Comparison of ENCODE assay signal across 8 cellular contexts in the genomic region with DNA sequence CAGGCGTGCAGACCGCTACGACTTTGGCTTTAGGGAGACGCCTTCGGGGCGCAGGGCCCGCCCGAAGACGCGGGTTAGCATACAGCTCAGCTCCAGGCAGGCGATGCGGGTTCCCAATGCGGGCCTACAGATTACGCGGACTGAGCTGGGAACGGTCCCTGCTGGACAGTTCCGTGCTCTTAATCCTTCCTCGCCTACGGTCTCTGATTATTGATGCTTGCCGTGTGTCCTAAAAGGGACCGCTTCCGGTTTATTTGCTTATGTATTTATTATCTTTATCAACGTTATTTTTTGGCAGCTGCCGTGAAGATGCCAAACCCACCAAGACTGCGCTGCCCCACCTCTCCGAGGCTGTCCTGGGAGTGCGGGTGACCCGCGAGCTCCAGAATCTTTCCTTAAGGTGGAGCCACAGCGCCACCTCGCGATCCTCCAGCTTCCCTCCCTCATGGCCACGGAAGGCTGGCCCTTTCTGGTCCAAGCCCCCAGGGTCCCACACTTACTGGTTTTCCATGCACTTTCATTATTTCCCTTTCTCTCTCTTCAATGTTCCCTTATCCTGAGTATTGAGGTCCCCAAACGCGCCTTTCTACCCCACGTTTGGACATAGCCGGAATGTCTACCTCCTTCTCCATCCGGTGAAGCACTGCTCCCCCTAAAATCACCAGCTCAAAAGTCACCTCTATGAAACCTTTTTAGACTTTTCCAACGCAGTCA. TPM values are rescaled to one million over a fixed set of nuclear protein-coding genes. Genes with fewer than 3 reads are reported as not detected.
DNase-seq lines count a peak whose midpoint lies in the region; ATAC-seq and TF ChIP-seq lines count a peak whose summit lies in the region.

No MANE protein-coding gene starts in this region.

- H3K4me3 ChIP-seq in AG09309 (ENCODE audit: control insufficient read depth, low read depth, low read length), result peak overlapping the region; percentile 41
- H3K4me3 ChIP-seq in epithelial cell of esophagus (ENCODE audit: low read length), result no peak overlapping the region

- peaks cover 43 to 55% of the 10 kb centered on the region in 2 donors for H3K4me1 Mint-ChIP-seq in stimulated activated naive B cell treated with anti-CD40 and anti-IgM and Interleukin-4, amounts not matched to agents 10 μg/mL and 1 μg/mL and 100 μg/mL, for 72 hours

- ATAC-seq in GM18858 (IDR thresholded peaks at IDR 0.05; ENCODE audit: unreplicated experiment), result peak; percentile 62
- peak; percentile 50 for ATAC-seq in HG03064 (IDR thresholded peaks at IDR 0.05; ENCODE audit: low read depth, unreplicated experiment)
- ATAC-seq in stimulated activated naive B cell treated with anti-CD40 and anti-IgM and Interleukin-4, amounts not matched to agents 10 μg/mL and 1 μg/mL and 100 μg/mL, for 72 hours (replicated peaks), result peak; percentile 79 to 81

- H3K9me3 Mint-ChIP-seq in stimulated activated naive B cell treated with anti-CD40 and anti-IgM and Interleukin-4, amounts not matched to agents 10 μg/mL and 1 μg/mL and 100 μg/mL, for 72 hours, result no peaks in the 10 kb centered on the region

- peak overlapping the region; percentile 91 to 95 for H3K4me3 Mint-ChIP-seq in stimulated activated naive B cell treated with anti-CD40 and anti-IgM and Interleukin-4, amounts not matched to agents 10 μg/mL and 1 μg/mL and 100 μg/mL, for 72 hours

- H3K27me3 Mint-ChIP-seq in stimulated activated naive B cell treated with anti-CD40 and anti-IgM and Interleukin-4, amounts not matched to agents 10 μg/mL and 1 μg/mL and 100 μg/mL, for 72 hours, result no peaks in the 10 kb centered on the region

- peak overlapping the region; percentile 93 for H3K27ac Mint-ChIP-seq in stimulated activated naive B cell treated with anti-CD40 and anti-IgM and Interleukin-4, amounts not matched to agents 10 μg/mL and 1 μg/mL and 100 μg/mL, for 72 hours

- peak; percentile 90 for TF ChIP-seq CTCF in AG09309 (IDR thresholded peaks at IDR 0.05; ENCODE audit: control insufficient read depth, insufficient read depth, low read depth, low read length, missing control alignments)
- peak; percentile 90 for TF ChIP-seq CTCF in epithelial cell of esophagus (IDR thresholded peaks at IDR 0.05; ENCODE audit: insufficient read depth, low read depth, low read length, missing control alignments)

- DNase-seq in AG09309 (ENCODE audit: low read depth), result peak; percentile 14
- DNase-seq in NCI-H748 (lab: John Stamatoyannopoulos, UW; ENCODE audit: unreplicated experiment), result peak; percentile 65
- peak; percentile 31 for DNase-seq in activated CD8-positive, alpha-beta memory T cell treated with anti-CD3 and anti-CD28 coated beads, Interleukin-2, amount 50 U/mL, for 1 hour (ENCODE audit: extremely low read depth)
- DNase-seq in epithelial cell of esophagus (ENCODE audit: low read depth), result peak; percentile 60
- peak; percentile 77 for DNase-seq in myocyte (ENCODE audit: low read depth)
- peak; percentile 77 for DNase-seq in stimulated activated naive B cell treated with anti-CD40 and anti-IgM and Interleukin-4, amounts not matched to agents 10 μg/mL and 1 μg/mL and 100 μg/mL, for 72 hours

- H3K36me3 Mint-ChIP-seq in stimulated activated naive B cell treated with anti-CD40 and anti-IgM and Interleukin-4, amounts not matched to agents 10 μg/mL and 1 μg/mL and 100 μg/mL, for 72 hours, result peaks cover 13 to 36% of the 10 kb centered on the region in 2 donors

RNA-seq across cellular contexts. Expression of a gene that starts 7.0 kb away (rescaled TPM):
- 4.9 and 5.5 TPM in 2 replicates for total RNA-seq in myocyte
- polyA plus RNA-seq in myocyte (2012), result 7.0 TPM

Comparison
In these comparisons a context has a peak if more than half of its experiments do, and no peak if none do; other contexts are left out.
1. DNase-seq: peak in every context shown above with its lines; median percentile 77 in myocyte; 77 in stimulated activated naive B cell treated with anti-CD40 and anti-IgM and Interleukin-4, amounts not matched to agents 10 μg/mL and 1 μg/mL and 100 μg/mL, for 72 hours; 65 in NCI-H748; 60 in epithelial cell of esophagus; 31 in activated CD8-positive, alpha-beta memory T cell treated with anti-CD3 and anti-CD28 coated beads, Interleukin-2, amount 50 U/mL, for 1 hour; 14 in AG09309.